In genomic region chr12:58671196-58671595, GRCh38 we compare ENCODE assay signal across 19 cellular contexts.
DNase-seq lines count a peak whose midpoint lies in the region; ATAC-seq, FAIRE-seq and TF ChIP-seq lines count a peak whose summit lies in the region.
"Had no signal": no experiment of that assay in that cellular context is flagged by ENCODE, and none has a peak within 500 bp of the region (broad histone marks: within the 10 kb centered on the region; RNA-seq: fewer than 3 reads in every experiment).

No MANE protein-coding gene starts in this region.

- no peak overlapping the region for H3K4me3 ChIP-seq in astrocyte (ENCODE audit: insufficient read depth, low read depth, low read length)
- H3K4me3 ChIP-seq in trophoblast cell (ENCODE audit: low read depth, low read length) = no peak overlapping the region
- H3K4me3 ChIP-seq in A673 (ENCODE audit: low read depth, low read length, poor library complexity, severe bottlenecking) = no peak overlapping the region
- H3K4me3 ChIP-seq: HAP-1, K562 had no signal

- no CpG with 5 or more reads among the region's 3 CpGs for WGBS in trophoblast cell (ENCODE audit: extremely low coverage, insufficient coverage, insufficient read length)

- no peak overlapping the region for H3K4ac ChIP-seq in trophoblast cell (ENCODE audit: low read depth, low read length)

- no peak overlapping the region for H3K27ac Mint-ChIP-seq in astrocyte (ENCODE audit: unreplicated experiment)
- H3K27ac Mint-ChIP-seq: CD14-positive monocyte; CD4-positive, alpha-beta memory T cell had no signal

- no peak overlapping the region for H3K18ac ChIP-seq in trophoblast cell (ENCODE audit: low read length)

- H2AFZ ChIP-seq in astrocyte (ENCODE audit: low read depth, low read length) = no peak overlapping the region
- H2AFZ ChIP-seq in trophoblast cell (ENCODE audit: insufficient read depth, low read length, poor library complexity) = no peak overlapping the region

- H4K8ac ChIP-seq in trophoblast cell (ENCODE audit: low read depth, low read length) = no peak overlapping the region

- H3K4me1 ChIP-seq in astrocyte (ENCODE audit: insufficient read depth, low read length) (peaks cover 23% of the 10 kb centered on the region), foreskin keratinocyte (peaks cover 36% of the 10 kb centered on the region), trophoblast cell (ENCODE audit: control insufficient read depth in 1 of 2, insufficient read depth in 2 of 2, low read length in 2 of 2) (peaks cover 4 to 6% of the 10 kb centered on the region in 2 experiments), A673 (ENCODE audit: insufficient read depth, low read length, poor library complexity, severe bottlenecking) (peaks cover 5% of the 10 kb centered on the region)
- H3K4me1 ChIP-seq: HAP-1 had no signal

- H3K36me3 Mint-ChIP-seq in astrocyte (ENCODE audit: low read depth, unreplicated experiment) = no peaks in the 10 kb centered on the region
- H3K36me3 Mint-ChIP-seq: CD14-positive monocyte; CD4-positive, alpha-beta memory T cell had no signal

- H4K20me1 ChIP-seq in astrocyte (ENCODE audit: insufficient read depth, low read length) = no peaks in the 10 kb centered on the region

- H3K9me3 Mint-ChIP-seq in astrocyte (ENCODE audit: unreplicated experiment) = peaks cover 1% of the 10 kb centered on the region

- no peaks in the 10 kb centered on the region for H3K27me3 Mint-ChIP-seq in astrocyte (ENCODE audit: low read depth, unreplicated experiment)

- no peak overlapping the region for H3K27ac ChIP-seq in astrocyte (ENCODE audit: low read depth, low read length)
- H3K27ac ChIP-seq in foreskin keratinocyte = no peak overlapping the region
- no peak overlapping the region for H3K27ac ChIP-seq in trophoblast cell (ENCODE audit: low read depth, low read length)
- no peak overlapping the region for H3K27ac ChIP-seq in A673 (ENCODE audit: low read depth, low read length, poor library complexity, severe bottlenecking)
- H3K27ac ChIP-seq: HL-60 had no signal

- CTCF ChIA-PET in A673 (lab: Charles Lee) = no interaction called here

- no TSS peak for BruUV-seq in A673 (replicated peaks; lab: Mats Ljungman, UMichigan)

- H3K79me2 ChIP-seq in astrocyte (ENCODE audit: insufficient read depth, low read length) (no peaks in the 10 kb centered on the region), trophoblast cell (ENCODE audit: control insufficient read depth, insufficient read depth, low read length, poor library complexity) (peaks cover 2% of the 10 kb centered on the region)

- H3K9me3 ChIP-seq in astrocyte (ENCODE audit: insufficient read depth, low read depth, low read length) = no peaks in the 10 kb centered on the region
- no peaks in the 10 kb centered on the region for H3K9me3 ChIP-seq in trophoblast cell (ENCODE audit: insufficient read depth, low read depth, low read length)
- no peaks in the 10 kb centered on the region for H3K9me3 ChIP-seq in A673 (ENCODE audit: low read depth, low read length, poor library complexity, severe bottlenecking)
- H3K9me3 ChIP-seq: HAP-1 had no signal

- no peak overlapping the region for H3K23ac ChIP-seq in trophoblast cell (ENCODE audit: low read length)

- peaks cover 5% of the 10 kb centered on the region for H3K79me1 ChIP-seq in trophoblast cell (ENCODE audit: low read length)

- no peak overlapping the region for H3K4me2 ChIP-seq in astrocyte (ENCODE audit: low read length)
- H3K4me2 ChIP-seq in trophoblast cell (ENCODE audit: low read length) = no peak overlapping the region

- intact Hi-C loops in A673 (cut with micrococcal nuclease; ENCODE audit: unreplicated experiment) = no loop called here

- no peaks in the 10 kb centered on the region for H3K27me3 ChIP-seq in astrocyte (ENCODE audit: insufficient read depth, low read length)
- no peaks in the 10 kb centered on the region for H3K27me3 ChIP-seq in foreskin keratinocyte
- no peaks in the 10 kb centered on the region for H3K27me3 ChIP-seq in trophoblast cell (ENCODE audit: insufficient read depth, low read length)
- H3K27me3 ChIP-seq in A673 (replicated peaks; ENCODE audit: insufficient read depth, low read depth, low read length, poor library complexity) = no peaks in the 10 kb centered on the region

- FAIRE-seq in astrocyte (lab: Jason Lieb, UNC) = no peak
- FAIRE-seq: A204.1, GM12892, GM18507, K562 had no signal

- peak; percentile 10 for ATAC-seq in foreskin keratinocyte
- ATAC-seq: K562 had no signal

- DNase-seq in astrocyte (ENCODE audit: low read depth) (peak; percentile 38), foreskin keratinocyte (peak in 1 of 2 donors; percentile 39), trophoblast cell (no peak), HuH-7.5 (ENCODE audit: low spot score) (no peak), A673 (ENCODE audit: low spot score) (no peak), NCI-H524 treated with DMSO at 0.1 percent for 48 hours (lab: John Stamatoyannopoulos, UW) (no peak)
- DNase-seq: AML-193; CD4-positive, alpha-beta memory T cell; DMS153; DMS79; GDM1; IMR-90 had no signal

- POLR2A ChIA-PET in A673 (lab: Charles Lee; ENCODE audit: low non-redundant PET) = no interaction called here

- H2BK12ac ChIP-seq in trophoblast cell (ENCODE audit: low read length) = no peak overlapping the region

- H3K36me3 ChIP-seq in astrocyte (ENCODE audit: insufficient read depth, low read length) (no peaks in the 10 kb centered on the region), trophoblast cell (ENCODE audit: control insufficient read depth in 1 of 2, insufficient read depth in 2 of 2, low read length in 2 of 2) (no peaks in the 10 kb centered on the region), A673 (ENCODE audit: insufficient read depth, low read length, poor library complexity, severe bottlenecking) (no peaks in the 10 kb centered on the region)
- H3K36me3 ChIP-seq: HAP-1 had no signal

- no peak overlapping the region for H4K91ac ChIP-seq in trophoblast cell (ENCODE audit: low read depth, low read length)

- no peak overlapping the region for H2BK120ac ChIP-seq in trophoblast cell (ENCODE audit: insufficient read depth, low read length, poor library complexity)

- H3K9ac ChIP-seq in astrocyte (ENCODE audit: low read length) = no peak overlapping the region
- H3K9ac ChIP-seq in trophoblast cell (ENCODE audit: low read length) = no peak overlapping the region

- H3K4me3 Mint-ChIP-seq in astrocyte (ENCODE audit: unreplicated experiment) = no peak overlapping the region
- H3K4me3 Mint-ChIP-seq: CD14-positive monocyte; CD4-positive, alpha-beta memory T cell had no signal

- H2AK5ac ChIP-seq in trophoblast cell (ENCODE audit: low read length) = peak overlapping the region; percentile 46

- H2BK5ac ChIP-seq in trophoblast cell (ENCODE audit: low read depth, low read length, poor library complexity) = no peak overlapping the region

- H3K14ac ChIP-seq in trophoblast cell (ENCODE audit: low read length) = no peak overlapping the region

- TF ChIP-seq CTCF in astrocyte (IDR thresholded peaks at IDR 0.05; ENCODE audit: insufficient read depth, low read depth, low read length) (no peak), foreskin keratinocyte (conservative IDR thresholded peaks at IDR 0.05) (no peak), A673 (conservative IDR thresholded peaks at IDR 0.05; ENCODE audit: low read depth, low read length) (no peak)

- no peak overlapping the region for H4K12ac ChIP-seq in trophoblast cell (ENCODE audit: low read depth, low read length)

- H3K4me1 Mint-ChIP-seq in astrocyte (ENCODE audit: low read depth, unreplicated experiment) = peaks cover 21% of the 10 kb centered on the region
- H3K4me1 Mint-ChIP-seq: CD14-positive monocyte; CD4-positive, alpha-beta memory T cell had no signal
